27 cellular contexts compared by ENCODE assay signal in genomic region chr12:106851306-106851705, GRCh38.
"Had no signal": no experiment of that assay in that cellular context is flagged by ENCODE, and none has a peak within 500 bp of the region (broad histone marks: within the 10 kb centered on the region; RNA-seq: fewer than 3 reads in every experiment).

No MANE protein-coding gene starts in this region.

- H3K27ac ChIP-seq: stomach, suprapubic skin, testis, thoracic aorta, thyroid gland, tibial artery, tibial nerve, transverse colon, upper lobe of left lung, upper lobe of right lung, uterus, vagina had no signal

- H3K4me3 ChIP-seq: stomach, suprapubic skin, testis, thoracic aorta, thyroid gland, tibial artery, tibial nerve, transverse colon, upper lobe of left lung, upper lobe of right lung, uterus, vagina had no signal

- H3K4me1 ChIP-seq: stomach, suprapubic skin, testis, thyroid gland, tibial artery, tibial nerve, upper lobe of right lung, uterus, vagina had no signal

- DNase-seq: stimulated activated CD4-positive, alpha-beta T cell treated with anti-CD3 and anti-CD28 coated beads, Interleukin-2, amount 100 ng/mL, for 48 hours; stimulated activated CD4-positive, alpha-beta T cell treated with anti-CD3 and anti-CD28 coated beads, Interleukin-4, amount 100 ng/mL, for 1 hour; stimulated activated CD4-positive, alpha-beta T cell treated with anti-CD3 and anti-CD28 coated beads, Interleukin-4, amount 100 ng/mL, for 24 hours; stimulated activated CD4-positive, alpha-beta T cell treated with anti-CD3 and anti-CD28 coated beads, Interleukin-4, amount 100 ng/mL, for 4 hours; stimulated activated CD8-positive, alpha-beta memory T cell treated with anti-CD3 and anti-CD28 coated beads, Interleukin-4, amount 100 ng/mL, for 48 hours; stimulated activated naive B cell treated with anti-CD40 and anti-IgM and Interleukin-4, amounts not matched to agents 10 μg/mL and 1 μg/mL and 100 μg/mL, for 72 hours; stimulated activated naive CD4-positive, alpha-beta T cell; stimulated activated naive CD4-positive, alpha-beta T cell treated with Interleukin-2 at 50 U/mL for 16 hours; stimulated activated naive CD8-positive, alpha-beta T cell treated with anti-CD3 and anti-CD28 coated beads, Interleukin-15, amount 100 ng/mL, for 72 hours; stimulated activated naive CD8-positive, alpha-beta T cell treated with anti-CD3 and anti-CD28 coated beads, Interleukin-15, Interleukin-2, amounts not matched to agents 100 U/mL and 50 U/mL, for 24 hours; stomach; substantia nigra; testis; thyroid gland; tibial artery; transverse colon; trophoblast cell; upper lobe of left lung; upper lobe of right lung; uterus had no signal

- H3K27me3 ChIP-seq: stomach, suprapubic skin, testis, thyroid gland, tibial artery, tibial nerve, transverse colon, upper lobe of left lung, upper lobe of right lung, uterus, vagina had no signal

- FAIRE-seq: urothelium cell line had no signal

- ATAC-seq: stimulated activated effector memory CD8-positive, alpha-beta T cell treated with anti-CD3 and anti-CD28 coated beads, Interleukin-12 subunit alpha, Interleukin-12 subunit beta, amount 100 ng/mL, for 72 hours; stimulated activated memory B cell treated with anti-CD40 and anti-IgM and Interleukin-4, amounts not matched to agents 10 μg/mL and 1 μg/mL and 100 μg/mL, for 72 hours; stimulated activated naive B cell treated with anti-CD40 and anti-IgM and Interleukin-4, amounts not matched to agents 10 μg/mL and 1 μg/mL and 100 μg/mL, for 72 hours; stimulated activated naive CD8-positive, alpha-beta T cell treated with anti-CD3 and anti-CD28 coated beads, Interleukin-15, amount 100 ng/mL, for 72 hours; stimulated activated naive CD8-positive, alpha-beta T cell treated with anti-CD3 and anti-CD28 coated beads, Interleukin-15, Interleukin-2, amounts not matched to agents 100 U/mL and 50 U/mL, for 24 hours; upper lobe of right lung had no signal

- H3K36me3 ChIP-seq: thyroid gland, uterus had no signal

- H3K9me3 ChIP-seq: stomach, suprapubic skin, testis, thoracic aorta, thyroid gland, tibial artery, tibial nerve, transverse colon, upper lobe of left lung, upper lobe of right lung, uterus, vagina had no signal
